ENCODE assay signal across 8 cellular contexts in genomic region chr5:124744170-124744911, GRCh38. TPM values are rescaled to one million over a fixed set of nuclear protein-coding genes. Genes with fewer than 3 reads are reported as not detected.
DNase-seq lines count a peak whose midpoint lies in the region; ATAC-seq and TF ChIP-seq lines count a peak whose summit lies in the region.

No MANE protein-coding gene starts in this region.

- H3K27me3 ChIP-seq in HUES6 (ENCODE audit: control insufficient read depth, insufficient read depth, low read length), result no peaks in the 10 kb centered on the region
- no peaks in the 10 kb centered on the region for H3K27me3 ChIP-seq in brain microvascular endothelial cell (replicated peaks)
- peaks cover 0 to 19% of the 10 kb centered on the region in 2 donors for H3K27me3 ChIP-seq in naive thymus-derived CD4-positive, alpha-beta T cell (ENCODE audit: control insufficient read depth in 2 of 2, insufficient read depth in 2 of 2, low read length in 2 of 2)

- H3K27me3 Mint-ChIP-seq in naive thymus-derived CD4-positive, alpha-beta T cell, result peaks cover 5 to 48% (median 11%) of the 10 kb centered on the region in 5 donors

- in situ Hi-C loops in brain microvascular endothelial cell (cut with HindIII; ENCODE audit: low pct_ligation_motif_present, low sequenced_read_pairs), result no loop called here

- no peak overlapping the region for H3K4me3 Mint-ChIP-seq in naive thymus-derived CD4-positive, alpha-beta T cell

- peak overlapping the region; percentile 79; the same call in 1 of the 2 replicates for H3K27ac ChIP-seq in HUES6 (ENCODE audit: low read depth, low read length)
- H3K27ac ChIP-seq in brain microvascular endothelial cell, result peak overlapping the region; percentile 17
- peak overlapping the region; percentile 85 for H3K27ac ChIP-seq in temporal lobe (ENCODE audit: low read depth, low read length)
- no peak overlapping the region for H3K27ac ChIP-seq in naive thymus-derived CD4-positive, alpha-beta T cell (ENCODE audit: low read depth, low read length)

- TF ChIP-seq CTCF in brain microvascular endothelial cell (IDR thresholded peaks at IDR 0.05; ENCODE audit: low read depth, low read length, missing control alignments), result peak; percentile 26

- POLR2A ChIA-PET in naive thymus-derived CD4-positive, alpha-beta T cell (lab: Charles Lee), result no interaction called here

- intact Hi-C loops in left colon (cut with DNase I, micrococcal nuclease), result no loop called here
- intact Hi-C loops in naive thymus-derived CD4-positive, alpha-beta T cell (cut with micrococcal nuclease), result loop anchor here in 1 of 2 donors (10.0 kb wide), 1 partner anchor 100 kb away; no protein-coding TSS in a partner anchor

- H3K9me3 Mint-ChIP-seq in naive thymus-derived CD4-positive, alpha-beta T cell, result peaks cover 0 to 10% (median 1%) of the 10 kb centered on the region in 11 donors

- H3K36me3 Mint-ChIP-seq in naive thymus-derived CD4-positive, alpha-beta T cell, result no peaks in the 10 kb centered on the region

- H3K9ac ChIP-seq in HUES6 (ENCODE audit: low read length), result peak overlapping the region; percentile 93

- CTCF ChIA-PET in naive thymus-derived CD4-positive, alpha-beta T cell (lab: Charles Lee), result no interaction called here

- H3K27ac Mint-ChIP-seq in naive thymus-derived CD4-positive, alpha-beta T cell, result no peak overlapping the region

- peaks cover 10% of the 10 kb centered on the region for H3K9me3 ChIP-seq in HUES6 (ENCODE audit: control insufficient read depth, insufficient read depth, low read depth, low read length)
- H3K9me3 ChIP-seq in naive thymus-derived CD4-positive, alpha-beta T cell (ENCODE audit: control insufficient read depth in 2 of 3, low read length in 3 of 3), result no peaks in the 10 kb centered on the region

- peaks cover 21% of the 10 kb centered on the region; the same call in 1 of the 2 replicates for H3K36me3 ChIP-seq in HUES6 (ENCODE audit: control insufficient read depth, insufficient read depth, low read length)
- H3K36me3 ChIP-seq in brain microvascular endothelial cell (replicated peaks), result no peaks in the 10 kb centered on the region
- H3K36me3 ChIP-seq in naive thymus-derived CD4-positive, alpha-beta T cell (ENCODE audit: control insufficient read depth in 2 of 3, insufficient read depth in 3 of 3, low read length in 3 of 3), result no peaks in the 10 kb centered on the region

- DNase-seq in brain microvascular endothelial cell (no peak), left colon (peak; percentile 74 to 75), NCI-H345 treated with DMSO at 0.1 percent for 48 hours (lab: John Stamatoyannopoulos, UW; ENCODE audit: unreplicated experiment) (no peak)
- DNase-seq in naive thymus-derived CD4-positive, alpha-beta T cell, result no peak

- H3K4me3 ChIP-seq in HUES6 (ENCODE audit: low read depth, low read length) (peak overlapping the region; percentile 79), brain microvascular endothelial cell (ENCODE audit: low read depth, low read length) (peak overlapping the region; percentile 84)
- H3K4me3 ChIP-seq in naive thymus-derived CD4-positive, alpha-beta T cell (ENCODE audit: low read length), result no peak overlapping the region

- H3K4me1 Mint-ChIP-seq in naive thymus-derived CD4-positive, alpha-beta T cell, result peaks cover 0 to 35% (median 34%) of the 10 kb centered on the region in 7 donors

- peak; percentile 38 for ATAC-seq in left colon
- ATAC-seq in HG03571 (IDR thresholded peaks at IDR 0.05; ENCODE audit: unreplicated experiment), result no peak
- ATAC-seq in naive thymus-derived CD4-positive, alpha-beta T cell, result no peak
- ATAC-seq in GM19452 (IDR thresholded peaks at IDR 0.05; ENCODE audit: unreplicated experiment), result no peak

- H3K4me1 ChIP-seq in HUES6 (ENCODE audit: control insufficient read depth, insufficient read depth, low read length), result peaks cover 33% of the 10 kb centered on the region
- peaks cover 0 to 6% of the 10 kb centered on the region in 2 donors for H3K4me1 ChIP-seq in naive thymus-derived CD4-positive, alpha-beta T cell (ENCODE audit: control insufficient read depth in 2 of 2, insufficient read depth in 2 of 2, low read length in 2 of 2)

RNA-seq across cellular contexts. Expression of gene ZNF608, which starts 2.1 kb away (rescaled TPM):
- total RNA-seq in left colon, result 10 to 100 TPM; 16.2 to 23.1 TPM
- 80.9 TPM for total RNA-seq in temporal lobe
- total RNA-seq in naive thymus-derived CD4-positive, alpha-beta T cell, result 1 to 10 TPM in 1 of 5 experiments, under 1 TPM in 1, not detected in 3; 0.90 to 1.5 TPM
- polyA plus RNA-seq in naive thymus-derived CD4-positive, alpha-beta T cell, result not detected

Comparison
In these comparisons a context has a peak if more than half of its experiments do, and no peak if none do; other contexts are left out.
1. DNase-seq: peak in left colon (2 of 2); none in brain microvascular endothelial cell (single experiment), naive thymus-derived CD4-positive, alpha-beta T cell (0 of 9) and NCI-H345 treated with DMSO at 0.1 percent for 48 hours (single experiment).
2. RNA of gene ZNF608, which starts 2.1 kb away (total RNA-seq): 80.9 TPM in temporal lobe (single experiment) and 16.2 to 23.1 TPM in left colon; 0.90 to 1.5 TPM in naive thymus-derived CD4-positive, alpha-beta T cell; every median in the first group is over 4 times any median in the second.